Comparison of ENCODE assay signal across 9 cellular contexts in the genomic region with DNA sequence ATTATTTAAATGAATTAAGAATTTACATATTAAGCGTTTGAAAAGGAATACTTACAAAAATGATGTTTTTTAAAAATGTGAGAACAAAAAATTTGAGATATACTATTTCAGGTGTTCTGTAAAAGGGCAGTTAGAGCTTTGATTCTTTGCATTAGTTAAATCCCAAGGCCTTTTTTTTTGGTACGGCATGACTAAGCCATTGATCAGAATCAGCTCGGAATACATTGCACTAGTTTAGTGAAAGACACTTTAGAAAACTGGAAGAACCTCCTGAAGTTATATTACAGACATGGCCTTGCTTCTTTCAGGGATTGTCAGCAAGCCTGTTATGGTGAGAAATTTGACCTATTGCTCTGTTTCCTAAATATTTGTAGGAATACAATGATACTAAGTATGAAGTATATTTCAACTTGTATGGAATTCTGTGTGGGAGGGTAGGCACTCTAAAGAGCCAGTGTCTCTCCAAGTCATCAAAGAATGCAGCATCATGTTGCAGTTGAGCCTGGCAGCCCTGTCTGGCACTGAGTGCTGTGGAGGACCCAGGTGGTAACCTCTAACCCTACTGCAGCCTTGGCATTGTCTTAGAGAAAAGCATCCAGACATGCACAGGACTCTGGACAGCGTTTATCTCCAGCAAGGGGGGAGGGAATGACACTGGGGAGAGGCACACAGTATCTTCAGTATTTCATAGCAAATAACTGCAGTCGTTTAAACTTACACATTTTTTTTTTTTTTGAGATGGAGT. TPM values are rescaled to one million over a fixed set of nuclear protein-coding genes. Genes with fewer than 3 reads are reported as not detected.
DNase-seq lines count a peak whose midpoint lies in the region; ATAC-seq and TF ChIP-seq lines count a peak whose summit lies in the region.
"Had no signal": no experiment of that assay in that cellular context is flagged by ENCODE, and none has a peak within 500 bp of the region (broad histone marks: within the 10 kb centered on the region; RNA-seq: fewer than 3 reads in every experiment).

No MANE protein-coding gene starts in this region.

- H3K9ac ChIP-seq in mammary epithelial cell (ENCODE audit: insufficient read depth, low read length) (peak overlapping the region; percentile 93), muscle layer of colon (ENCODE audit: low read length) (peak overlapping the region; percentile 9)

- TF ChIP-seq CTCF in AG09309 (IDR thresholded peaks at IDR 0.05; ENCODE audit: control insufficient read depth, insufficient read depth, low read depth, low read length, missing control alignments): no peak
- TF ChIP-seq CTCF in mammary epithelial cell (conservative IDR thresholded peaks at IDR 0.05 in 1 of 2, IDR thresholded peaks at IDR 0.05 in 1 of 2; ENCODE audit: extremely low read depth in 1 of 2, insufficient read depth in 1 of 2, low read depth in 1 of 2, low read length in 2 of 2): no peak

- peak overlapping the region; percentile 63 for H3K4me3 ChIP-seq in AG09309 (ENCODE audit: control insufficient read depth, low read depth, low read length)
- peak overlapping the region; percentile 72 for H3K4me3 ChIP-seq in Jurkat, Clone E6-1 (ENCODE audit: low read length)
- peak overlapping the region; percentile 82 to 94 (median 90) for H3K4me3 ChIP-seq in mammary epithelial cell (replicated peaks in 1 of 3; ENCODE audit: insufficient read depth in 1 of 3, low read depth in 2 of 3, low read length in 3 of 3)
- peak overlapping the region; percentile 49 to 81 for H3K4me3 ChIP-seq in muscle layer of colon (ENCODE audit: low read depth in 1 of 2, low read length in 2 of 2)

- intact Hi-C loops in mammary epithelial cell (cut with micrococcal nuclease): no loop called here

- H3K36me3 ChIP-seq in mammary epithelial cell (ENCODE audit: insufficient read depth, low read length): peaks cover 2% of the 10 kb centered on the region
- peaks cover 5% of the 10 kb centered on the region for H3K36me3 ChIP-seq in muscle layer of colon (ENCODE audit: insufficient read depth, low read length)

- H3K4me1 ChIP-seq in mammary epithelial cell (ENCODE audit: insufficient read depth, low read length) (peaks cover 27% of the 10 kb centered on the region), muscle layer of colon (ENCODE audit: insufficient read depth, low read length) (peaks cover 42% of the 10 kb centered on the region)

- peak overlapping the region; percentile 91 for H3K4me2 ChIP-seq in mammary epithelial cell (ENCODE audit: insufficient read depth, low read depth, low read length)

- CTCF ChIA-PET in mammary epithelial cell (lab: Charles Lee; ENCODE audit: low non-redundant PET): no interaction called here

- H3K27ac ChIP-seq in mammary epithelial cell (ENCODE audit: insufficient read depth, low read depth, low read length) (peak overlapping the region; percentile 94), muscle layer of colon (ENCODE audit: low read depth, low read length) (peak overlapping the region; percentile 100)

- dilution Hi-C loops in mammary epithelial cell (cut with HindIII; ENCODE audit: low sequenced_read_pairs): no loop called here

- in situ Hi-C loops in mammary epithelial cell (cut with MboI; ENCODE audit: low sequenced_read_pairs in 2 of 2): no loop called here

- ATAC-seq in GM19023 (IDR thresholded peaks at IDR 0.05; ENCODE audit: unreplicated experiment): no peak

- H3K79me2 ChIP-seq in mammary epithelial cell (ENCODE audit: insufficient read depth, low read length): peaks cover 67% of the 10 kb centered on the region

- WGBS in mammary epithelial cell (ENCODE audit: low coverage, missing lambda C conversion rate): 6% methylated on average over 4 of the region's 5 CpGs

- H3K27me3 ChIP-seq in mammary epithelial cell (ENCODE audit: insufficient read depth, low read length) (no peaks in the 10 kb centered on the region), muscle layer of colon (ENCODE audit: control insufficient read depth in 1 of 2, insufficient read depth in 2 of 2, low read length in 2 of 2) (no peaks in the 10 kb centered on the region)

- BruUV-seq in mammary epithelial cell (replicated peaks; lab: Mats Ljungman, UMichigan): TSS peak; percentile 65

- H3K9me3 ChIP-seq in mammary epithelial cell (replicated peaks; ENCODE audit: insufficient read depth, low read length) (no peaks in the 10 kb centered on the region), muscle layer of colon (ENCODE audit: low read length) (no peaks in the 10 kb centered on the region)

- DNase-seq in AG09309 (ENCODE audit: low read depth) (no peak), mammary epithelial cell (peak; percentile 27), HT-29 (ENCODE audit: low spot score) (no peak)
- no peak for DNase-seq in Jurkat, Clone E6-1 (ENCODE audit: low read depth, low spot score)
- no peak for DNase-seq in stimulated activated CD4-positive, alpha-beta T cell treated with anti-CD3 and anti-CD28 coated beads, Interleukin-4, amount 100 ng/mL, for 1 hour
- no peak for DNase-seq in stimulated activated CD8-positive, alpha-beta memory T cell treated with anti-CD3 and anti-CD28 coated beads, Interleukin-4, amount 100 ng/mL, for 48 hours
- DNase-seq: NCI-H748 treated with DMSO at 0.1 percent for 48 hours had no signal

- H4K20me1 ChIP-seq in mammary epithelial cell (ENCODE audit: insufficient read depth, low read length): peaks cover 4% of the 10 kb centered on the region

- no peak overlapping the region for H2AFZ ChIP-seq in mammary epithelial cell (ENCODE audit: low read depth, low read length)

RNA-seq across cellular contexts. Expression of a gene that starts 1.5 kb away (rescaled TPM):
- polyA plus RNA-seq in Jurkat, Clone E6-1 (2012; ENCODE audit: insufficient read depth, insufficient read length): 62.6 TPM
- 100 to 1,000 TPM; 216 to 237 TPM for total RNA-seq in mammary epithelial cell
- polyA plus RNA-seq in mammary epithelial cell: 102 TPM
- 142 TPM for polyA minus RNA-seq in mammary epithelial cell
- 93.5 and 102 TPM in 2 replicates for total RNA-seq in HT-29 (2014; rRNA removed; shearing (Covaris generic))
